In genomic region chr20:19815553-19815991, GRCh38 we compare ENCODE assay signal across 8 cellular contexts. TPM values are rescaled to one million over a fixed set of nuclear protein-coding genes. Genes with fewer than 3 reads are reported as not detected.
DNase-seq lines count a peak whose midpoint lies in the region; ATAC-seq and TF ChIP-seq lines count a peak whose summit lies in the region.

No MANE protein-coding gene starts in this region.

- H2BK120ac ChIP-seq in trophoblast cell (ENCODE audit: insufficient read depth, low read length, poor library complexity) = no peak overlapping the region

- H3K23ac ChIP-seq in trophoblast cell (ENCODE audit: low read length) = no peak overlapping the region

- no peak overlapping the region for H2BK5ac ChIP-seq in trophoblast cell (ENCODE audit: low read depth, low read length, poor library complexity)

- peaks cover 2% of the 10 kb centered on the region for H3K79me1 ChIP-seq in trophoblast cell (ENCODE audit: low read length)

- no peak for TF ChIP-seq POLR2A in esophagus muscularis mucosa (IDR thresholded peaks at IDR 0.05; ENCODE audit: low read depth)

- TF ChIP-seq EP300 in esophagus muscularis mucosa (IDR thresholded peaks at IDR 0.05) = no peak

- no peak overlapping the region for H2BK12ac ChIP-seq in trophoblast cell (ENCODE audit: low read length)

- H3K4ac ChIP-seq in trophoblast cell (ENCODE audit: low read depth, low read length) = no peak overlapping the region

- H3K27ac ChIP-seq in esophagus muscularis mucosa (replicated peaks in 1 of 4) (peak overlapping the region; percentile 10 to 43 (median 30)), trophoblast cell (ENCODE audit: low read depth, low read length) (peak overlapping the region; percentile 42)

- H3K4me1 ChIP-seq in esophagus muscularis mucosa (peaks cover 28 to 43% (median 38%) of the 10 kb centered on the region in 4 donors), trophoblast cell (ENCODE audit: control insufficient read depth in 1 of 2, insufficient read depth in 2 of 2, low read length in 2 of 2) (peaks cover 0 to 3% of the 10 kb centered on the region in 2 experiments)

- no peak overlapping the region for H3K4me2 ChIP-seq in trophoblast cell (ENCODE audit: low read length)

- intact Hi-C loops in esophagus muscularis mucosa (cut with DNase I) = no loop called here

- no peak overlapping the region for H3K4me3 ChIP-seq in esophagus muscularis mucosa
- no peak overlapping the region for H3K4me3 ChIP-seq in trophoblast cell (ENCODE audit: low read depth, low read length)

- no peak overlapping the region for H2AK5ac ChIP-seq in trophoblast cell (ENCODE audit: low read length)

- no peaks in the 10 kb centered on the region for H3K9me3 ChIP-seq in esophagus muscularis mucosa
- H3K9me3 ChIP-seq in trophoblast cell (ENCODE audit: insufficient read depth, low read depth, low read length) = peaks cover 2% of the 10 kb centered on the region

- no peaks in the 10 kb centered on the region for H3K36me3 ChIP-seq in esophagus muscularis mucosa
- peaks cover 0 to 7% of the 10 kb centered on the region in 2 experiments for H3K36me3 ChIP-seq in trophoblast cell (ENCODE audit: control insufficient read depth in 1 of 2, insufficient read depth in 2 of 2, low read length in 2 of 2)

- H3K18ac ChIP-seq in trophoblast cell (ENCODE audit: low read length) = no peak overlapping the region

- 31% methylated on average over 8 of the region's 8 CpGs for WGBS in esophagus muscularis mucosa
- no CpG with 5 or more reads among the region's 8 CpGs for WGBS in trophoblast cell (ENCODE audit: extremely low coverage, insufficient coverage, insufficient read length)

- no peaks in the 10 kb centered on the region for H3K79me2 ChIP-seq in trophoblast cell (ENCODE audit: control insufficient read depth, insufficient read depth, low read length, poor library complexity)

- ATAC-seq in GM21825 (IDR thresholded peaks at IDR 0.05; ENCODE audit: unreplicated experiment) = no peak

- DNase-seq in ELR (ENCODE audit: low read depth) (peak; percentile 99), OCI-M1 (lab: John Stamatoyannopoulos, UW) (peak; percentile 40), esophagus muscularis mucosa (ENCODE audit: extremely low spot score) (no peak), trophoblast cell (peak; percentile 48 to 70), midbrain (lab: John Stamatoyannopoulos, UW) (no peak)
- no peak for DNase-seq in activated CD4-positive, alpha-beta T cell treated with anti-CD3 and anti-CD28 coated beads, Interleukin-2, amount 50 U/mL, for 4 hours
- DNase-seq in stimulated activated CD8-positive, alpha-beta memory T cell treated with anti-CD3 and anti-CD28 coated beads, Interleukin-4, amount 100 ng/mL, for 48 hours = no peak

- H3K27me3 ChIP-seq in esophagus muscularis mucosa = no peaks in the 10 kb centered on the region
- no peaks in the 10 kb centered on the region for H3K27me3 ChIP-seq in trophoblast cell (ENCODE audit: insufficient read depth, low read length)

- H2AFZ ChIP-seq in trophoblast cell (ENCODE audit: insufficient read depth, low read length, poor library complexity) = no peak overlapping the region

- H3K14ac ChIP-seq in trophoblast cell (ENCODE audit: low read length) = no peak overlapping the region

- no peak overlapping the region for H4K91ac ChIP-seq in trophoblast cell (ENCODE audit: low read depth, low read length)

- no peak overlapping the region for H4K12ac ChIP-seq in trophoblast cell (ENCODE audit: low read depth, low read length)

- no peak overlapping the region for H4K8ac ChIP-seq in trophoblast cell (ENCODE audit: low read depth, low read length)

- TF ChIP-seq CTCF in esophagus muscularis mucosa (IDR thresholded peaks at IDR 0.05) = peak in 2 of 3 experiments; percentile 13 to 29

- H3K9ac ChIP-seq in trophoblast cell (ENCODE audit: low read length) = no peak overlapping the region

RNA-seq across cellular contexts. Expression of gene RIN2, which starts 57.5 kb away (rescaled TPM):
- total RNA-seq in esophagus muscularis mucosa = 10 to 100 TPM; 49.8 to 65.1 (median 53.0) TPM
- 16.5 and 17.0 TPM in 2 replicates for polyA plus RNA-seq in trophoblast cell (2013)

Comparison
In these comparisons a context has a peak if more than half of its experiments do, and no peak if none do; other contexts are left out.
1. DNase-seq: peak in ELR (single experiment), OCI-M1 (single experiment) and trophoblast cell (2 of 2); none in esophagus muscularis mucosa (single experiment), midbrain (single experiment), activated CD4-positive, alpha-beta T cell treated with anti-CD3 and anti-CD28 coated beads, Interleukin-2, amount 50 U/mL, for 4 hours (0 of 2) and stimulated activated CD8-positive, alpha-beta memory T cell treated with anti-CD3 and anti-CD28 coated beads, Interleukin-4, amount 100 ng/mL, for 48 hours (single experiment).